ENCODE assay signal across 1 cellular context in the genomic region with DNA sequence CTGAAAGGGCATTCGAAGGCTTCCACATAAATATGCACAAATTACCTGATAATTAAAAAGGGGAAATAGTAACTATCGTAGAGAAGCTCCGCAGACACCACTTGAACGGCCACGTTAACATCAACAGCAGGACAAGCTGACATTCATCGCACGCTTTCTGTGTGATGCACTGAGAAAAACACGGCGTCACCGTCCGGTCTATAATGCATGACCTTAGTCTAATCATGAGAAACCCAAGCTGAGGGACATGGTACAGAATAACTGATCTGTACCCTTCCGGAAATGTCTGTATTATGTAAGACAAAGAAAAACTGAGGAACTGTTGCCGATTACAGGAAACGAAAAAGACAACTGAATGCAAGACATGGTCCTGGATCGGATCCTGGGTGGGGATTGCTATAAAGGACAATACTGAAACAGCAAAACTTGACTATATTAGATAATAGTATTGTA.
TF ChIP-seq lines count a peak whose summit lies in the region.

No MANE protein-coding gene starts in this region.

TF ChIP-seq in HEK293, 187 proteins besides CTCF, POLR2A, EP300 and RAD21 (continued from another document):
- TF ChIP-seq ZNF600 (tag by site-specific recombination; IDR thresholded peaks at IDR 0.05) = peak; percentile 67
- peak; percentile 45; the same call in 1 of the 2 replicates for TF ChIP-seq ZBTB21 (tag by site-specific recombination; IDR thresholded peaks at IDR 0.05)
- TF ChIP-seq, protein P1, sequence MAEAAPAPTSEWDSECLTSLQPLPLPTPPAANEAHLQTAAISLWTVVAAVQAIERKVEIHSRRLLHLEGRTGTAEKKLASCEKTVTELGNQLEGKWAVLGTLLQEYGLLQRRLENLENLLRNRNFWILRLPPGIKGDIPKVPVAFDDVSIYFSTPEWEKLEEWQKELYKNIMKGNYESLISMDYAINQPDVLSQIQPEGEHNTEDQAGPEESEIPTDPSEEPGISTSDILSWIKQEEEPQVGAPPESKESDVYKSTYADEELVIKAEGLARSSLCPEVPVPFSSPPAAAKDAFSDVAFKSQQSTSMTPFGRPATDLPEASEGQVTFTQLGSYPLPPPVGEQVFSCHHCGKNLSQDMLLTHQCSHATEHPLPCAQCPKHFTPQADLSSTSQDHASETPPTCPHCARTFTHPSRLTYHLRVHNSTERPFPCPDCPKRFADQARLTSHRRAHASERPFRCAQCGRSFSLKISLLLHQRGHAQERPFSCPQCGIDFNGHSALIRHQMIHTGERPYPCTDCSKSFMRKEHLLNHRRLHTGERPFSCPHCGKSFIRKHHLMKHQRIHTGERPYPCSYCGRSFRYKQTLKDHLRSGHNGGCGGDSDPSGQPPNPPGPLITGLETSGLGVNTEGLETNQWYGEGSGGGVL (tag by site-specific recombination; IDR thresholded peaks at IDR 0.05) = no peak
- TF ChIP-seq ZNF2 (tag by site-specific recombination; IDR thresholded peaks at IDR 0.05) = peak; percentile 34; the same call in 1 of the 2 replicates
- peak; percentile 71; the same call in 1 of the 2 replicates for TF ChIP-seq SCRT1 (tag by site-specific recombination; IDR thresholded peaks at IDR 0.05; ENCODE audit: borderline replicate concordance)
- peak; percentile 0; the same call in 1 of the 2 replicates for TF ChIP-seq ZNF335 (tag by site-specific recombination; conservative IDR thresholded peaks at IDR 0.05)
- TF ChIP-seq ZNF416 (tag by site-specific recombination; IDR thresholded peaks at IDR 0.05) = no peak
- TF ChIP-seq ZNF132 (tag by site-specific recombination; IDR thresholded peaks at IDR 0.05; ENCODE audit: borderline replicate concordance) = no peak
- TF ChIP-seq ZBTB8A (tag by site-specific recombination; IDR thresholded peaks at IDR 0.05) = no peak
- no peak for TF ChIP-seq ZNF239 (tag by site-specific recombination; IDR thresholded peaks at IDR 0.05)
- TF ChIP-seq SCRT2 (tag by site-specific recombination; IDR thresholded peaks at IDR 0.05) = peak; percentile 86
- no peak for TF ChIP-seq ZSCAN5A (tag by site-specific recombination; IDR thresholded peaks at IDR 0.05)
- peak; percentile 19 for TF ChIP-seq SP7 (tag by site-specific recombination; IDR thresholded peaks at IDR 0.05)
